In genomic region chr6:43496370-43497128, GRCh38 we compare ENCODE assay signal across 8 cellular contexts. TPM values are rescaled to one million over a fixed set of nuclear protein-coding genes. Genes with fewer than 3 reads are reported as not detected.
A peak's percentile ranks its signal among the peaks of the same experiment; 100 is the strongest.
DNase-seq lines count a peak whose midpoint lies in the region; ATAC-seq and TF ChIP-seq lines count a peak whose summit lies in the region.

No MANE protein-coding gene starts in this region.

- peak; percentile 48 for TF ChIP-seq CTCF in KMS-11 (conservative IDR thresholded peaks at IDR 0.05; ENCODE audit: low read depth, low read length)
- TF ChIP-seq CTCF in chondrocyte (IDR thresholded peaks at IDR 0.05) = peak; percentile 81

- H3K9ac ChIP-seq in KMS-11 (no peak overlapping the region), mesendoderm (ENCODE audit: low read length) (no peak overlapping the region)

- H3K27ac ChIP-seq in KMS-11 (no peak overlapping the region), mesendoderm (ENCODE audit: low read depth, low read length) (no peak overlapping the region)

- peaks cover 52% of the 10 kb centered on the region for H3K4me1 Mint-ChIP-seq in chondrocyte (ENCODE audit: low read depth)

- peak; percentile 69 for DNase-seq in D341Med (ENCODE audit: low spot score)
- no peak for DNase-seq in chondrocyte (ENCODE audit: low spot score)
- peak; percentile 91 for DNase-seq in mesendoderm
- no peak for DNase-seq in ecto neural progenitor cell (ENCODE audit: low spot score)
- no peak for DNase-seq in NCI-H1092 (lab: John Stamatoyannopoulos, UW)

- no peaks in the 10 kb centered on the region for H3K9me3 Mint-ChIP-seq in chondrocyte (ENCODE audit: low read depth)

- H3K27me3 Mint-ChIP-seq in chondrocyte (ENCODE audit: low read depth) = no peaks in the 10 kb centered on the region

- peaks cover 13% of the 10 kb centered on the region for H3K36me3 Mint-ChIP-seq in chondrocyte (ENCODE audit: low read depth)

- H3K56ac ChIP-seq in mesendoderm (ENCODE audit: low read length) = peak overlapping the region; percentile 18

- peak overlapping the region; percentile 13 for H3K18ac ChIP-seq in mesendoderm (ENCODE audit: low read length)

- H4K20me1 ChIP-seq in KMS-11 (ENCODE audit: insufficient read depth) = no peaks in the 10 kb centered on the region

- no CpG with 5 or more reads among the region's 18 CpGs for WGBS in mesendoderm (ENCODE audit: extremely low coverage, insufficient coverage, low lambda C conversion rate)

- H3K27ac Mint-ChIP-seq in chondrocyte (ENCODE audit: unreplicated experiment) = peak overlapping the region; percentile 59

- H3K27me3 ChIP-seq in KMS-11 (ENCODE audit: insufficient read depth, low read depth) (no peaks in the 10 kb centered on the region), mesendoderm (ENCODE audit: insufficient read depth, low read length, poor library complexity) (no peaks in the 10 kb centered on the region)

- H3K79me2 ChIP-seq in KMS-11 (ENCODE audit: insufficient read depth, low read depth) (no peaks in the 10 kb centered on the region; the same call in 1 of the 2 replicates), mesendoderm (ENCODE audit: control insufficient read depth, insufficient read depth, low read length) (peaks cover 14% of the 10 kb centered on the region)

- ATAC-seq in HG02571 (IDR thresholded peaks at IDR 0.05; ENCODE audit: unreplicated experiment) = no peak
- no peak for ATAC-seq in GM19452 (IDR thresholded peaks at IDR 0.05; ENCODE audit: unreplicated experiment)

- H2BK15ac ChIP-seq in mesendoderm (replicated peaks; ENCODE audit: low read depth) = no peak overlapping the region

- no peak overlapping the region for H3K4ac ChIP-seq in mesendoderm (ENCODE audit: low read depth, low read length)

- H4K8ac ChIP-seq in mesendoderm (ENCODE audit: low read depth, low read length) = no peak overlapping the region

- no peak overlapping the region for H2BK5ac ChIP-seq in mesendoderm (ENCODE audit: low read length)

- no peak overlapping the region for H3K23ac ChIP-seq in mesendoderm (ENCODE audit: low read length)

- no peak overlapping the region for H2AK5ac ChIP-seq in mesendoderm (ENCODE audit: low read length)

- H3K4me2 ChIP-seq in KMS-11 (no peak overlapping the region), mesendoderm (ENCODE audit: low read length) (no peak overlapping the region)

- H3K4me1 ChIP-seq in KMS-11 (ENCODE audit: low read depth, poor library complexity, severe bottlenecking) = peaks cover 8% of the 10 kb centered on the region
- H3K4me1 ChIP-seq in mesendoderm (ENCODE audit: control insufficient read depth, low read depth, low read length) = peaks cover 7% of the 10 kb centered on the region

- peaks cover 25% of the 10 kb centered on the region for H3K79me1 ChIP-seq in mesendoderm (ENCODE audit: low read length)

- H3K36me3 ChIP-seq in KMS-11 (ENCODE audit: insufficient read depth) (no peaks in the 10 kb centered on the region), mesendoderm (ENCODE audit: control insufficient read depth, insufficient read depth, low read length) (peaks cover 2% of the 10 kb centered on the region)

- no peak overlapping the region for H3K4me3 Mint-ChIP-seq in chondrocyte (ENCODE audit: unreplicated experiment)

- H2BK120ac ChIP-seq in mesendoderm (ENCODE audit: low read depth, low read length) = no peak overlapping the region

- H3K4me3 ChIP-seq in KMS-11 (IDR thresholded peaks at IDR 0.05; ENCODE audit: insufficient read depth, low read depth, low read length) (no peak overlapping the region), mesendoderm (ENCODE audit: low read length) (no peak overlapping the region)

- H2AFZ ChIP-seq in KMS-11 (ENCODE audit: low read depth) = no peak overlapping the region

- no peak overlapping the region for H4K5ac ChIP-seq in mesendoderm (ENCODE audit: low read length)

RNA-seq across cellular contexts. Expression of gene LRRC73, which starts 13.6 kb away (rescaled TPM):
- 0.24 to 0.62 TPM (median 0.49 TPM) in 3 replicates for total RNA-seq in chondrocyte
- polyA plus RNA-seq in mesendoderm (2013, experiment 1 of 2) = 0.06 TPM
- polyA plus RNA-seq in mesendoderm (2013, experiment 2 of 2) = 0.07 TPM

RNA-seq across cellular contexts. Expression of gene TJAP1, which starts 19.2 kb away (rescaled TPM):
- 27.7 to 35.3 TPM (median 31.0 TPM) in 3 replicates for total RNA-seq in chondrocyte
- polyA plus RNA-seq in mesendoderm (2013, experiment 1 of 2) = 28.1 TPM
- polyA plus RNA-seq in mesendoderm (2013, experiment 2 of 2) = 25.9 TPM

RNA-seq across cellular contexts. Expression of gene YIPF3, which starts 20.2 kb away (rescaled TPM):
- total RNA-seq in chondrocyte = 131 to 142 TPM (median 133 TPM) in 3 replicates
- 54.9 TPM for polyA plus RNA-seq in mesendoderm (2013, experiment 1 of 2)
- 53.2 TPM for polyA plus RNA-seq in mesendoderm (2013, experiment 2 of 2)

RNA-seq across cellular contexts. Expression of gene POLR1C, which starts 20.3 kb away (rescaled TPM):
- 19.3 to 28.2 TPM (median 20.1 TPM) in 3 replicates for total RNA-seq in chondrocyte
- polyA plus RNA-seq in mesendoderm (2013, experiment 1 of 2) = 33.4 TPM
- 32.0 TPM for polyA plus RNA-seq in mesendoderm (2013, experiment 2 of 2)

RNA-seq across cellular contexts. Expression of gene DLK2, which starts 41.2 kb away (rescaled TPM):
- total RNA-seq in chondrocyte = 0.29 to 1.3 TPM (median 1.1 TPM) in 3 replicates
- polyA plus RNA-seq in mesendoderm (2013, experiment 1 of 2) = 0.13 TPM
- polyA plus RNA-seq in mesendoderm (2013, experiment 2 of 2) = 0.29 TPM

Comparison
In these comparisons a context has a peak if more than half of its experiments do, and no peak if none do; other contexts are left out.
1. DNase-seq: peak in D341Med (single experiment) and mesendoderm (single experiment); none in chondrocyte (single experiment), ecto neural progenitor cell (single experiment) and NCI-H1092 (single experiment).